In genomic region chr15:36805278-36805677, GRCh38 we compare ENCODE assay signal across 21 cellular contexts.
A peak's percentile ranks its signal among the peaks of the same experiment; 100 is the strongest.
DNase-seq lines count a peak whose midpoint lies in the region; ATAC-seq, FAIRE-seq and TF ChIP-seq lines count a peak whose summit lies in the region.
"Had no signal": no experiment of that assay in that cellular context is flagged by ENCODE, and none has a peak within 500 bp of the region (broad histone marks: within the 10 kb centered on the region; RNA-seq: fewer than 3 reads in every experiment).

No MANE protein-coding gene starts in this region.

- intact Hi-C loops in HepG2 (cut with micrococcal nuclease; ENCODE audit: unreplicated experiment) = no loop called here

- TF ChIP-seq RAD21 in liver (IDR thresholded peaks at IDR 0.05) = peak in 1 of 2 donors; percentile 15
- TF ChIP-seq RAD21 in HepG2 (CRISPR knock-in tag; IDR thresholded peaks at IDR 0.05) = no peak

- H3K9me3 ChIP-seq in liver (ENCODE audit: control insufficient read depth in 4 of 4, low read length in 3 of 4) = no peaks in the 10 kb centered on the region
- H3K9me3 ChIP-seq in HepG2 (ENCODE audit: low read length) = no peaks in the 10 kb centered on the region
- H3K9me3 ChIP-seq: A549; BLaER1 treated with 17β-estradiol and CSF1 and Interleukin-3, amounts not matched to agents 10 nM and 100 nM; Caco-2 had no signal

- H3K36me3 ChIP-seq in liver (ENCODE audit: control insufficient read depth in 4 of 4, insufficient read depth in 3 of 4, low read depth in 1 of 4, low read length in 3 of 4) (no peaks in the 10 kb centered on the region), HepG2 (replicated peaks in 1 of 2; ENCODE audit: control insufficient read depth in 1 of 2, insufficient read depth in 2 of 2, low read length in 2 of 2) (peaks cover 0 to 2% of the 10 kb centered on the region in 2 experiments; a peak in 1 of 5 replicates)

- no peaks in the 10 kb centered on the region for H3K79me2 ChIP-seq in HepG2 (ENCODE audit: insufficient read depth, low read length)

- DNase-seq in HepG2 (ENCODE audit: low spot score) (no peak), left lobe of liver (ENCODE audit: low spot score) (no peak), mesothelial cell of epicardium (ENCODE audit: low spot score in 2 of 2, unreplicated experiment in 2 of 2) (no peak), HPDE6-E6E7 (ENCODE audit: extremely low spot score) (no peak)
- DNase-seq in activated naive CD8-positive, alpha-beta T cell treated with anti-CD3 and anti-CD28 coated beads, Interleukin-2, amount 50 U/mL, for 24 hours = no peak
- DNase-seq: AML-193; Caco-2; Calu3; CD4-positive, alpha-beta T cell; CD8-positive, alpha-beta T cell; GF-D8 had no signal

- H3K4me1 Mint-ChIP-seq in mesothelial cell of epicardium = peaks cover 83% of the 10 kb centered on the region
- no peaks in the 10 kb centered on the region for H3K4me1 Mint-ChIP-seq in activated naive CD8-positive, alpha-beta T cell treated with anti-CD3 and anti-CD28 coated beads, Interleukin-2, amount 50 U/mL, for 24 hours
- H3K4me1 Mint-ChIP-seq: B cell had no signal

- no peak overlapping the region for H3K4me3 Mint-ChIP-seq in mesothelial cell of epicardium
- no peak overlapping the region for H3K4me3 Mint-ChIP-seq in activated naive CD8-positive, alpha-beta T cell treated with anti-CD3 and anti-CD28 coated beads, Interleukin-2, amount 50 U/mL, for 24 hours
- H3K4me3 Mint-ChIP-seq: B cell; CD4-positive, alpha-beta T cell; CD8-positive, alpha-beta T cell had no signal

- H3K9ac ChIP-seq in liver (ENCODE audit: low read depth in 1 of 2, low read length in 2 of 2) = no peak overlapping the region
- no peak overlapping the region for H3K9ac ChIP-seq in HepG2 (ENCODE audit: insufficient read depth, low read depth, low read length)
- H3K9ac ChIP-seq: BLaER1 treated with 17β-estradiol and CSF1 and Interleukin-3, amounts not matched to agents 10 nM and 100 nM had no signal

- no peak overlapping the region for H3K4me2 ChIP-seq in HepG2 (ENCODE audit: low read depth, low read length)
- H3K4me2 ChIP-seq: A549; BLaER1 treated with 17β-estradiol and CSF1 and Interleukin-3, amounts not matched to agents 10 nM and 100 nM had no signal

- no peak for TF ChIP-seq CTCF in liver (IDR thresholded peaks at IDR 0.05; ENCODE audit: low read depth, low read length, missing input control)
- no peak for TF ChIP-seq CTCF in HepG2 (CRISPR knock-in tag; IDR thresholded peaks at IDR 0.05)
- TF ChIP-seq CTCF in mesothelial cell of epicardium (IDR thresholded peaks at IDR 0.05; ENCODE audit: unreplicated experiment) = no peak

- H2AFZ ChIP-seq in HepG2 (ENCODE audit: low read length) = no peak overlapping the region

- CTCF ChIA-PET in HepG2 (lab: Yijun Ruan, JAX; ENCODE audit: low intra/inter-chr PET ratio, low total read pairs) = no interaction called here

- in situ Hi-C loops in HepG2 (cut with HindIII; ENCODE audit: extremely low pct_ligation_motif_present, low pct_unique_long_range_greater_than_20kb) = no loop called here

- H3K27me3 ChIP-seq in liver (ENCODE audit: control insufficient read depth in 4 of 4, insufficient read depth in 4 of 4, low read length in 3 of 4) (no peaks in the 10 kb centered on the region), HepG2 (ENCODE audit: control insufficient read depth in 1 of 2, insufficient read depth in 2 of 2, low read length in 2 of 2) (no peaks in the 10 kb centered on the region)
- H3K27me3 ChIP-seq: BLaER1 treated with 17β-estradiol and CSF1 and Interleukin-3, amounts not matched to agents 10 nM and 100 nM had no signal

- H4K20me1 ChIP-seq in HepG2 (ENCODE audit: insufficient read depth, low read length) = no peaks in the 10 kb centered on the region
- H4K20me1 ChIP-seq: BLaER1 treated with 17β-estradiol and CSF1 and Interleukin-3, amounts not matched to agents 10 nM and 100 nM had no signal

- no peak for FAIRE-seq in HepG2 (lab: Jason Lieb, UNC)
- FAIRE-seq: A549, D721Med, G401.6, GM12891, GM19239 had no signal

- H3K9me3 Mint-ChIP-seq in mesothelial cell of epicardium = no peaks in the 10 kb centered on the region
- H3K9me3 Mint-ChIP-seq in activated naive CD8-positive, alpha-beta T cell treated with anti-CD3 and anti-CD28 coated beads, Interleukin-2, amount 50 U/mL, for 24 hours = no peaks in the 10 kb centered on the region
- H3K9me3 Mint-ChIP-seq: CD4-positive, alpha-beta T cell; CD8-positive, alpha-beta T cell had no signal

- H3K4me1 ChIP-seq in liver (ENCODE audit: control insufficient read depth in 4 of 4, insufficient read depth in 4 of 4, low read length in 3 of 4) (peaks cover 12 to 59% (median 47%) of the 10 kb centered on the region in 4 donors), HepG2 (ENCODE audit: insufficient read depth, low read length) (no peaks in the 10 kb centered on the region)
- H3K4me1 ChIP-seq: BLaER1 treated with 17β-estradiol and CSF1 and Interleukin-3, amounts not matched to agents 10 nM and 100 nM had no signal

- TF ChIP-seq EP300 in HepG2 (IDR thresholded peaks at IDR 0.05; ENCODE audit: low read depth in 2 of 2, low read length in 2 of 2) = no peak
- no peak for TF ChIP-seq EP300 in HepG2 (CRISPR knock-in tag; IDR thresholded peaks at IDR 0.05; ENCODE audit: borderline replicate concordance)

- 49% methylated on average over 1 of the region's 1 CpG for WGBS in liver
- WGBS in HepG2 (ENCODE audit: low lambda C conversion rate) = 100% methylated on average over 1 of the region's 1 CpG

- peak overlapping the region; percentile 97 for H3K27ac Mint-ChIP-seq in mesothelial cell of epicardium
- no peak overlapping the region for H3K27ac Mint-ChIP-seq in activated naive CD8-positive, alpha-beta T cell treated with anti-CD3 and anti-CD28 coated beads, Interleukin-2, amount 50 U/mL, for 24 hours
- H3K27ac Mint-ChIP-seq: B cell; CD4-positive, alpha-beta T cell; CD8-positive, alpha-beta T cell had no signal

- TF ChIP-seq POLR2A in HepG2 (IDR thresholded peaks at IDR 0.05; ENCODE audit: insufficient read depth in 1 of 2, low read depth in 2 of 2, low read length in 2 of 2) = no peak

- H3K27ac ChIP-seq in liver (ENCODE audit: low read depth in 1 of 2, low read length in 2 of 2) (peak overlapping the region; percentile 60 to 76), HepG2 (ENCODE audit: extremely low read length, insufficient read depth, low read length) (no peak overlapping the region)
- H3K27ac ChIP-seq: 22Rv1; A549; BLaER1 treated with 17β-estradiol and CSF1 and Interleukin-3, amounts not matched to agents 10 nM and 100 nM; C4-2B had no signal

- H3K27me3 Mint-ChIP-seq in mesothelial cell of epicardium (ENCODE audit: low read depth) = no peaks in the 10 kb centered on the region
- H3K27me3 Mint-ChIP-seq in activated naive CD8-positive, alpha-beta T cell treated with anti-CD3 and anti-CD28 coated beads, Interleukin-2, amount 50 U/mL, for 24 hours = no peaks in the 10 kb centered on the region
- H3K27me3 Mint-ChIP-seq: B cell; CD4-positive, alpha-beta T cell had no signal

- peaks cover 2% of the 10 kb centered on the region for H3K36me3 Mint-ChIP-seq in mesothelial cell of epicardium
- peaks cover 2% of the 10 kb centered on the region for H3K36me3 Mint-ChIP-seq in activated naive CD8-positive, alpha-beta T cell treated with anti-CD3 and anti-CD28 coated beads, Interleukin-2, amount 50 U/mL, for 24 hours (ENCODE audit: low read depth)

- BruUV-seq in HepG2 (replicated peaks; lab: Mats Ljungman, UMichigan) = no TSS peak

- POLR2A ChIA-PET in HepG2 (lab: Yijun Ruan, JAX) = no interaction called here

- ATAC-seq in HepG2 (no peak), left lobe of liver (peak; percentile 27)
- no peak for ATAC-seq in activated naive CD8-positive, alpha-beta T cell treated with anti-CD3 and anti-CD28 coated beads, Interleukin-2, amount 50 U/mL, for 24 hours
- ATAC-seq: A549; CD8-positive, alpha-beta T cell had no signal

- H3K4me3 ChIP-seq in liver (ENCODE audit: low read depth in 1 of 3, low read length in 3 of 3) (no peak overlapping the region), HepG2 (replicated peaks in 1 of 3; ENCODE audit: insufficient read depth in 1 of 3, low read depth in 2 of 3, low read length in 3 of 3) (no peak overlapping the region)
- H3K4me3 ChIP-seq: A549; BLaER1 treated with 17β-estradiol and CSF1 and Interleukin-3, amounts not matched to agents 10 nM and 100 nM had no signal

TF ChIP-seq in HepG2, 621 proteins besides CTCF, POLR2A, EP300 and RAD21 (continues in another document):
- TF ChIP-seq HMGXB3 (CRISPR knock-in tag; IDR thresholded peaks at IDR 0.05; ENCODE audit: borderline replicate concordance) (no peak), CCDC6 (CRISPR knock-in tag; IDR thresholded peaks at IDR 0.05) (no peak), ZBTB21 (CRISPR knock-in tag; IDR thresholded peaks at IDR 0.05) (no peak)
